11 cellular contexts compared by ENCODE assay signal in genomic region chr16:57647136-57647875, GRCh38. TPM values are rescaled to one million over a fixed set of nuclear protein-coding genes. Genes with fewer than 3 reads are reported as not detected.
DNase-seq lines count a peak whose midpoint lies in the region; ATAC-seq, FAIRE-seq and TF ChIP-seq lines count a peak whose summit lies in the region.
"Had no signal": no experiment of that assay in that cellular context is flagged by ENCODE, and none has a peak within 500 bp of the region (broad histone marks: within the 10 kb centered on the region; RNA-seq: fewer than 3 reads in every experiment).

No MANE protein-coding gene starts in this region.

- H3K36me3 Mint-ChIP-seq in activated CD4-positive, alpha-beta memory T cell treated with anti-CD3 and anti-CD28 coated beads, Interleukin-2, amount 10 ng/mL, durations not matched to agents 7 days and 5 days (ENCODE audit: low read depth) = no peaks in the 10 kb centered on the region
- H3K36me3 Mint-ChIP-seq in activated CD4-positive, alpha-beta memory T cell treated with anti-CD3 and anti-CD28 coated beads for 36 hours = no peaks in the 10 kb centered on the region
- H3K36me3 Mint-ChIP-seq in activated naive CD8-positive, alpha-beta T cell treated with anti-CD3 and anti-CD28 coated beads, Interleukin-2, amount 10 ng/mL, durations not matched to agents 7 days and 5 days = no peaks in the 10 kb centered on the region

- H3K27me3 ChIP-seq in layer of hippocampus (ENCODE audit: control insufficient read depth, insufficient read depth, low read length) = no peaks in the 10 kb centered on the region
- peaks cover 3% of the 10 kb centered on the region for H3K27me3 ChIP-seq in suprapubic skin
- no peaks in the 10 kb centered on the region for H3K27me3 ChIP-seq in small intestine (ENCODE audit: control insufficient read depth in 2 of 2, insufficient read depth in 2 of 2, low read length in 2 of 2)

- TF ChIP-seq CTCF in suprapubic skin (IDR thresholded peaks at IDR 0.05) = no peak

- H3K4me3 Mint-ChIP-seq in activated CD4-positive, alpha-beta memory T cell treated with anti-CD3 and anti-CD28 coated beads, Interleukin-2, amount 10 ng/mL, durations not matched to agents 7 days and 5 days = no peak overlapping the region
- no peak overlapping the region for H3K4me3 Mint-ChIP-seq in activated CD4-positive, alpha-beta memory T cell treated with anti-CD3 and anti-CD28 coated beads for 36 hours
- H3K4me3 Mint-ChIP-seq in activated naive CD8-positive, alpha-beta T cell treated with anti-CD3 and anti-CD28 coated beads, Interleukin-2, amount 10 ng/mL, durations not matched to agents 7 days and 5 days = peak overlapping the region; percentile 49

- POLR2A ChIA-PET in activated CD4-positive, alpha-beta memory T cell treated with anti-CD3 and anti-CD28 coated beads, Interleukin-2, amount 10 ng/mL, durations not matched to agents 7 days and 5 days (lab: Charles Lee) = interaction anchor here (1.0 to 3.6 kb wide), 8 partner anchors 10 to 110 kb away, joined by 3 to 25 read pairs (median 8); partner anchors contain the start of gene CCDC102A
- POLR2A ChIA-PET in activated CD4-positive, alpha-beta memory T cell treated with anti-CD3 and anti-CD28 coated beads for 36 hours (lab: Charles Lee) = interaction anchor here (0.9 to 2.2 kb wide), 3 partner anchors 26 to 62 kb away, joined by 3 to 6 read pairs (median 3); no protein-coding TSS in a partner anchor
- POLR2A ChIA-PET in activated naive CD8-positive, alpha-beta T cell treated with anti-CD3 and anti-CD28 coated beads, Interleukin-2, amount 10 ng/mL, durations not matched to agents 7 days and 5 days (lab: Charles Lee) = interaction anchor here (0.7 to 5.5 kb wide), 11 partner anchors 9 to 311 kb away, joined by 3 to 48 read pairs (median 6); no protein-coding TSS in a partner anchor

- intact Hi-C loops in activated CD4-positive, alpha-beta memory T cell treated with anti-CD3 and anti-CD28 coated beads for 36 hours (cut with micrococcal nuclease) = loop anchor here (5.0 kb wide), 1 partner anchor 230 kb away; no protein-coding TSS in a partner anchor

- DNase-seq in activated CD4-positive, alpha-beta memory T cell treated with anti-CD3 and anti-CD28 coated beads, Interleukin-2, amount 10 ng/mL, durations not matched to agents 7 days and 5 days = no peak
- DNase-seq in activated CD4-positive, alpha-beta memory T cell treated with anti-CD3 and anti-CD28 coated beads for 36 hours = no peak
- DNase-seq in activated naive CD8-positive, alpha-beta T cell treated with anti-CD3 and anti-CD28 coated beads, Interleukin-2, amount 10 ng/mL, durations not matched to agents 7 days and 5 days = no peak
- no peak for DNase-seq in suprapubic skin (ENCODE audit: low spot score in 2 of 2)
- no peak for DNase-seq in UCSD-AML1 (lab: John Stamatoyannopoulos, UW; ENCODE audit: unreplicated experiment)
- no peak for DNase-seq in NCI-H774 (lab: John Stamatoyannopoulos, UW)
- DNase-seq in small intestine = no peak
- DNase-seq: activated CD4-positive, alpha-beta T cell treated with anti-CD3 and anti-CD28 coated beads for 4 hours; NCI-H1048 had no signal

- H3K9me3 ChIP-seq in suprapubic skin (no peaks in the 10 kb centered on the region), small intestine (ENCODE audit: control insufficient read depth, low read depth) (no peaks in the 10 kb centered on the region)

- no peak overlapping the region for H3K4me3 ChIP-seq in suprapubic skin
- H3K4me3 ChIP-seq in small intestine (ENCODE audit: low read depth in 1 of 2, low read length in 2 of 2) = no peak overlapping the region

- FAIRE-seq in small intestine (lab: Jason Lieb, UNC) = no peak
- FAIRE-seq: frontal cortex had no signal

- H3K27ac ChIP-seq in layer of hippocampus (ENCODE audit: low read depth, low read length) = peak overlapping the region; percentile 30
- peak overlapping the region; percentile 68 for H3K27ac ChIP-seq in suprapubic skin
- H3K27ac ChIP-seq in small intestine (ENCODE audit: low read depth in 1 of 2, low read length in 1 of 2) = peak overlapping the region in 1 of 2 donors; percentile 70

- no peak for TF ChIP-seq POLR2A in suprapubic skin (IDR thresholded peaks at IDR 0.05)

- ATAC-seq in activated naive CD8-positive, alpha-beta T cell treated with anti-CD3 and anti-CD28 coated beads, Interleukin-2, amount 10 ng/mL, durations not matched to agents 7 days and 5 days (ENCODE audit: low read depth) = no peak

- 36% methylated on average over 9 of the region's 10 CpGs for WGBS in suprapubic skin
- WGBS in small intestine, 3 donors = 59 to 67% (median 64%) methylated on average over 10 of the region's 10 CpGs

- H3K27me3 Mint-ChIP-seq in activated CD4-positive, alpha-beta memory T cell treated with anti-CD3 and anti-CD28 coated beads, Interleukin-2, amount 10 ng/mL, durations not matched to agents 7 days and 5 days = no peaks in the 10 kb centered on the region
- H3K27me3 Mint-ChIP-seq in activated CD4-positive, alpha-beta memory T cell treated with anti-CD3 and anti-CD28 coated beads for 36 hours = no peaks in the 10 kb centered on the region
- no peaks in the 10 kb centered on the region for H3K27me3 Mint-ChIP-seq in activated naive CD8-positive, alpha-beta T cell treated with anti-CD3 and anti-CD28 coated beads, Interleukin-2, amount 10 ng/mL, durations not matched to agents 7 days and 5 days

- TF ChIP-seq EP300 in suprapubic skin (IDR thresholded peaks at IDR 0.05) = no peak

- CTCF ChIA-PET in activated CD4-positive, alpha-beta memory T cell treated with anti-CD3 and anti-CD28 coated beads, Interleukin-2, amount 10 ng/mL, durations not matched to agents 7 days and 5 days (lab: Charles Lee) = interaction anchor here (0.8 to 7.6 kb wide), 15 partner anchors 10 to 347 kb away, joined by 3 to 189 read pairs (median 7); partner anchors contain the start of gene KATNB1
- CTCF ChIA-PET in activated CD4-positive, alpha-beta memory T cell treated with anti-CD3 and anti-CD28 coated beads for 36 hours (lab: Charles Lee) = interaction anchor here (0.5 to 8.6 kb wide), 11 partner anchors 10 to 740 kb away, joined by 3 to 250 read pairs (median 8); partner anchors contain the start of gene KATNB1

- H3K36me3 ChIP-seq in suprapubic skin = peaks cover 19% of the 10 kb centered on the region
- H3K36me3 ChIP-seq in small intestine (ENCODE audit: control insufficient read depth in 2 of 2, insufficient read depth in 2 of 2, low read length in 2 of 2) = no peaks in the 10 kb centered on the region

- no peaks in the 10 kb centered on the region for H3K9me3 Mint-ChIP-seq in activated CD4-positive, alpha-beta memory T cell treated with anti-CD3 and anti-CD28 coated beads, Interleukin-2, amount 10 ng/mL, durations not matched to agents 7 days and 5 days
- H3K9me3 Mint-ChIP-seq in activated CD4-positive, alpha-beta memory T cell treated with anti-CD3 and anti-CD28 coated beads for 36 hours = no peaks in the 10 kb centered on the region
- H3K9me3 Mint-ChIP-seq in activated naive CD8-positive, alpha-beta T cell treated with anti-CD3 and anti-CD28 coated beads, Interleukin-2, amount 10 ng/mL, durations not matched to agents 7 days and 5 days = no peaks in the 10 kb centered on the region

- peaks cover 41% of the 10 kb centered on the region for H3K4me1 Mint-ChIP-seq in activated CD4-positive, alpha-beta memory T cell treated with anti-CD3 and anti-CD28 coated beads, Interleukin-2, amount 10 ng/mL, durations not matched to agents 7 days and 5 days
- peaks cover 21% of the 10 kb centered on the region for H3K4me1 Mint-ChIP-seq in activated CD4-positive, alpha-beta memory T cell treated with anti-CD3 and anti-CD28 coated beads for 36 hours (ENCODE audit: low read depth)
- peaks cover 40% of the 10 kb centered on the region for H3K4me1 Mint-ChIP-seq in activated naive CD8-positive, alpha-beta T cell treated with anti-CD3 and anti-CD28 coated beads, Interleukin-2, amount 10 ng/mL, durations not matched to agents 7 days and 5 days

- H3K4me1 ChIP-seq in suprapubic skin (peaks cover 63% of the 10 kb centered on the region), small intestine (ENCODE audit: control insufficient read depth in 2 of 2, insufficient read depth in 1 of 2, low read depth in 1 of 2, low read length in 1 of 2) (peaks cover 0 to 4% of the 10 kb centered on the region in 2 donors)

- H3K27ac Mint-ChIP-seq in activated CD4-positive, alpha-beta memory T cell treated with anti-CD3 and anti-CD28 coated beads, Interleukin-2, amount 10 ng/mL, durations not matched to agents 7 days and 5 days = peak overlapping the region; percentile 47
- H3K27ac Mint-ChIP-seq in activated CD4-positive, alpha-beta memory T cell treated with anti-CD3 and anti-CD28 coated beads for 36 hours = no peak overlapping the region
- peak overlapping the region; percentile 87 for H3K27ac Mint-ChIP-seq in activated naive CD8-positive, alpha-beta T cell treated with anti-CD3 and anti-CD28 coated beads, Interleukin-2, amount 10 ng/mL, durations not matched to agents 7 days and 5 days

RNA-seq across cellular contexts. Expression of gene ADGRG1, which starts 18.9 kb away (rescaled TPM):
- 1 to 10 TPM; 7.4 to 8.3 TPM for total RNA-seq in activated CD4-positive, alpha-beta memory T cell treated with anti-CD3 and anti-CD28 coated beads, Interleukin-2, amount 10 ng/mL, durations not matched to agents 7 days and 5 days
- 1 to 10 TPM; 4.7 to 6.0 TPM for total RNA-seq in activated CD4-positive, alpha-beta memory T cell treated with anti-CD3 and anti-CD28 coated beads for 36 hours
- total RNA-seq in activated naive CD8-positive, alpha-beta T cell treated with anti-CD3 and anti-CD28 coated beads, Interleukin-2, amount 10 ng/mL, durations not matched to agents 7 days and 5 days = 1 to 10 TPM; 4.3 to 5.6 TPM
- 100 to 1,000 TPM; 107 to 202 (median 139) TPM for total RNA-seq in suprapubic skin
- polyA plus RNA-seq in small intestine = 10 to 100 TPM in 1 of 3 donors, 1 to 10 TPM in 2; 4.1 to 47.8 (median 4.2) TPM

RNA-seq across cellular contexts. Expression of gene ADGRG3, which starts 20.8 kb away (rescaled TPM):
- not detected for total RNA-seq in activated CD4-positive, alpha-beta memory T cell treated with anti-CD3 and anti-CD28 coated beads, Interleukin-2, amount 10 ng/mL, durations not matched to agents 7 days and 5 days
- not detected for total RNA-seq in activated CD4-positive, alpha-beta memory T cell treated with anti-CD3 and anti-CD28 coated beads for 36 hours
- total RNA-seq in activated naive CD8-positive, alpha-beta T cell treated with anti-CD3 and anti-CD28 coated beads, Interleukin-2, amount 10 ng/mL, durations not matched to agents 7 days and 5 days = not detected
- total RNA-seq in suprapubic skin = 1 to 10 TPM in 2 of 4 donors, under 1 TPM in 1, not detected in 1; 0.32 to 2.0 (median 2.0) TPM
- polyA plus RNA-seq in small intestine = 1 to 10 TPM in 1 of 3 donors, under 1 TPM in 2; 0.45 to 8.6 (median 0.81) TPM
- total RNA-seq: frontal cortex had no signal

RNA-seq across cellular contexts. Expression of gene DRC7, which starts 47.3 kb away (rescaled TPM):
- total RNA-seq in activated CD4-positive, alpha-beta memory T cell treated with anti-CD3 and anti-CD28 coated beads, Interleukin-2, amount 10 ng/mL, durations not matched to agents 7 days and 5 days = not detected
- not detected for total RNA-seq in activated CD4-positive, alpha-beta memory T cell treated with anti-CD3 and anti-CD28 coated beads for 36 hours
- total RNA-seq in activated naive CD8-positive, alpha-beta T cell treated with anti-CD3 and anti-CD28 coated beads, Interleukin-2, amount 10 ng/mL, durations not matched to agents 7 days and 5 days = under 1 TPM in 1 of 2 experiments, not detected in 1; 0.17 TPM
- total RNA-seq in suprapubic skin = not detected
- not detected for polyA plus RNA-seq in small intestine

Comparison
In these comparisons a context has a peak if more than half of its experiments do, and no peak if none do; other contexts are left out.
1. RNA of gene ADGRG1, which starts 18.9 kb away (total RNA-seq): 107 to 202 TPM in suprapubic skin; 7.4 to 8.3 TPM in activated CD4-positive, alpha-beta memory T cell treated with anti-CD3 and anti-CD28 coated beads, Interleukin-2, amount 10 ng/mL, durations not matched to agents 7 days and 5 days, 4.7 to 6.0 TPM in activated CD4-positive, alpha-beta memory T cell treated with anti-CD3 and anti-CD28 coated beads for 36 hours and 4.3 to 5.6 TPM in activated naive CD8-positive, alpha-beta T cell treated with anti-CD3 and anti-CD28 coated beads, Interleukin-2, amount 10 ng/mL, durations not matched to agents 7 days and 5 days; every median in the first group is over 10 times any median in the second.